Comparison of ENCODE assay signal across 1 cellular context in the genomic region with DNA sequence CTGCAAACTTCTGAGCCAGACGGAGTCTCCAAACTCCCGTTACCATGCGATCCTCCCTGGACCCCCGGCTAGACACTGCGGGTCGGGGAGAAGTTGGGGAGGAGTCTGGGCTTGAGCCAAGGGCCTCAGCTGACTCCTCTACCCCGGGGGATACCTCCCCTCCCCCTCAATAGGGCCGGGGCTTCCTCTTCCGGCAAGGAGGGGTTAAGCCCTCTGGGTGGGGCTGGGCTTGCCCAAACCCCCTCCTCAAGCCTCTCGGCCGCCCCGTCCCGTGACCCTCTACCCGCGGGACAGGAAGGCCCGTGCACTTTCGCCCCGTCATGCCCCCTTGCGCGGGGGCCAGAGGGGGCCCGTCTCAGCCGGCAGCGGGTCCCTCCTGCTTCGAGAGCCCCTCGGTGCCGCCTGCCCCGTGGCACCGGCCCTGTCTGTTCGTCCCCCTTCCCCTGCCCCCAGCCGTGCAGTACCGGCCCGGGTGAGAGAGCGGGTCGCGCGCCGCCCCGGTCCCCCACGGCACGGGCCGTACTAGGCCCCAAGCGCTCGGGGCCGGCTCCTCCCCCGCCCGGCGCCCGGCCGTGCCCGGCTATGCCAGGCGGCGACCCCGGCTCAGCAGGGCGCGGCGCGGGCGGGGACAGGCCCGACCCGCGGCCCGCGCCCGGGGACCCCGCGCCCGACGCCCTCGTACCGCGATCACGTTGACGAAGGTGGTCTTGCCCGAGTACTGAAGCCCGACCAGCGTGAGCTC.
A peak's percentile ranks its signal among the peaks of the same experiment; 100 is the strongest.
TF ChIP-seq lines count a peak whose summit lies in the region.

No MANE protein-coding gene starts in this region.

TF ChIP-seq in WTC11, 78 proteins besides CTCF, POLR2A, EP300 and RAD21 (continued from another document):
- TF ChIP-seq, protein P1, sequence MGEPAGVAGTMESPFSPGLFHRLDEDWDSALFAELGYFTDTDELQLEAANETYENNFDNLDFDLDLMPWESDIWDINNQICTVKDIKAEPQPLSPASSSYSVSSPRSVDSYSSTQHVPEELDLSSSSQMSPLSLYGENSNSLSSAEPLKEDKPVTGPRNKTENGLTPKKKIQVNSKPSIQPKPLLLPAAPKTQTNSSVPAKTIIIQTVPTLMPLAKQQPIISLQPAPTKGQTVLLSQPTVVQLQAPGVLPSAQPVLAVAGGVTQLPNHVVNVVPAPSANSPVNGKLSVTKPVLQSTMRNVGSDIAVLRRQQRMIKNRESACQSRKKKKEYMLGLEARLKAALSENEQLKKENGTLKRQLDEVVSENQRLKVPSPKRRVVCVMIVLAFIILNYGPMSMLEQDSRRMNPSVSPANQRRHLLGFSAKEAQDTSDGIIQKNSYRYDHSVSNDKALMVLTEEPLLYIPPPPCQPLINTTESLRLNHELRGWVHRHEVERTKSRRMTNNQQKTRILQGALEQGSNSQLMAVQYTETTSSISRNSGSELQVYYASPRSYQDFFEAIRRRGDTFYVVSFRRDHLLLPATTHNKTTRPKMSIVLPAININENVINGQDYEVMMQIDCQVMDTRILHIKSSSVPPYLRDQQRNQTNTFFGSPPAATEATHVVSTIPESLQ (CRISPR knock-in tag; IDR thresholded peaks at IDR 0.05) = no peak
- TF ChIP-seq, protein P2, sequence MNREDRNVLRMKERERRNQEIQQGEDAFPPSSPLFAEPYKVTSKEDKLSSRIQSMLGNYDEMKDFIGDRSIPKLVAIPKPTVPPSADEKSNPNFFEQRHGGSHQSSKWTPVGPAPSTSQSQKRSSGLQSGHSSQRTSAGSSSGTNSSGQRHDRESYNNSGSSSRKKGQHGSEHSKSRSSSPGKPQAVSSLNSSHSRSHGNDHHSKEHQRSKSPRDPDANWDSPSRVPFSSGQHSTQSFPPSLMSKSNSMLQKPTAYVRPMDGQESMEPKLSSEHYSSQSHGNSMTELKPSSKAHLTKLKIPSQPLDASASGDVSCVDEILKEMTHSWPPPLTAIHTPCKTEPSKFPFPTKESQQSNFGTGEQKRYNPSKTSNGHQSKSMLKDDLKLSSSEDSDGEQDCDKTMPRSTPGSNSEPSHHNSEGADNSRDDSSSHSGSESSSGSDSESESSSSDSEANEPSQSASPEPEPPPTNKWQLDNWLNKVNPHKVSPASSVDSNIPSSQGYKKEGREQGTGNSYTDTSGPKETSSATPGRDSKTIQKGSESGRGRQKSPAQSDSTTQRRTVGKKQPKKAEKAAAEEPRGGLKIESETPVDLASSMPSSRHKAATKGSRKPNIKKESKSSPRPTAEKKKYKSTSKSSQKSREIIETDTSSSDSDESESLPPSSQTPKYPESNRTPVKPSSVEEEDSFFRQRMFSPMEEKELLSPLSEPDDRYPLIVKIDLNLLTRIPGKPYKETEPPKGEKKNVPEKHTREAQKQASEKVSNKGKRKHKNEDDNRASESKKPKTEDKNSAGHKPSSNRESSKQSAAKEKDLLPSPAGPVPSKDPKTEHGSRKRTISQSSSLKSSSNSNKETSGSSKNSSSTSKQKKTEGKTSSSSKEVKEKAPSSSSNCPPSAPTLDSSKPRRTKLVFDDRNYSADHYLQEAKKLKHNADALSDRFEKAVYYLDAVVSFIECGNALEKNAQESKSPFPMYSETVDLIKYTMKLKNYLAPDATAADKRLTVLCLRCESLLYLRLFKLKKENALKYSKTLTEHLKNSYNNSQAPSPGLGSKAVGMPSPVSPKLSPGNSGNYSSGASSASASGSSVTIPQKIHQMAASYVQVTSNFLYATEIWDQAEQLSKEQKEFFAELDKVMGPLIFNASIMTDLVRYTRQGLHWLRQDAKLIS (CRISPR knock-in tag; IDR thresholded peaks at IDR 0.05; ENCODE audit: borderline replicate concordance) = no peak
- TF ChIP-seq ZNF532 (CRISPR knock-in tag; IDR thresholded peaks at IDR 0.05; ENCODE audit: borderline replicate concordance) (no peak), NFYB (CRISPR knock-in tag; conservative IDR thresholded peaks at IDR 0.05; ENCODE audit: low read depth) (no peak), KAT7 (CRISPR knock-in tag; IDR thresholded peaks at IDR 0.05; ENCODE audit: borderline replicate concordance) (0 out of 2 replicates have a peak, but pooled peaks have one; percentile 20), ZMAT4 (CRISPR knock-in tag; IDR thresholded peaks at IDR 0.05) (no peak), TP53 (CRISPR knock-in tag; IDR thresholded peaks at IDR 0.05) (0 out of 2 replicates have a peak, but pooled peaks have one; percentile 40), TCF7 (CRISPR knock-in tag; IDR thresholded peaks at IDR 0.05; ENCODE audit: low read depth) (0 out of 2 replicates have a peak, but pooled peaks have one; percentile 23), ETV6 (CRISPR knock-in tag; IDR thresholded peaks at IDR 0.05) (no peak), TEAD4 (CRISPR knock-in tag; IDR thresholded peaks at IDR 0.05) (no peak)
